ENCODE assay signal across 8 cellular contexts in the genomic region with DNA sequence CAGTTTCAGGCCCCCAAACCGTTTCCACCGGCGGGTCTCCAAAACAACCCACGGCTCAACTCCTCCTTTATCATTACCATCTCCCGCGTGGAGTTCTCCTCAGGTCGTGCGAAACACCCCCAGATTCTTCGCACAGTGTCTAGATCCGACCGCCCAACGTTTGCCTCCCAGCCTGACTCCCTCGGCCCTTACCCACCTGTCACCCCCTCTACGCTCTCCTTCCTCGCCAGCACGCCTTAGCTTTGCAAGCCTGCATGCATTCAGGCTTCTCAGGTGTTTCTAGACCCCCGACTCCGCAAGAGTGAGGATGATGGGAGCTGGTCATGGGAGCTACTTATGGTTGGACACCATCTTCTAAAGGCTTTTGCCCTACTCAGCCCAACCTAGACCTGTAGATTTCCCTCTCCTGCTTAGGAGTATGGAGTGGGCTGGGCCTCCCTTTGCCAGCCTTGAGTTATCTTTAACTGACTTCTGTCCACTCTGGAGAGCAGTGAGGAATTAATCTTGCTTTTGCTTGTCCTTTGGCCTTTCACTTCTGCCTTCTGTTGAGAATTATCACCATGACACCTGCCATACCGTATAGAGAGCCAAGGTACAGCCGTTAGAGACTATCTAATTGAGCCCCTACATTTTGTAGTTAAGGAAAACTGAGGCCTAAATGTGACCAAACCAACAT. TPM values are rescaled to one million over a fixed set of nuclear protein-coding genes. Genes with fewer than 3 reads are reported as not detected.
A peak's percentile ranks its signal among the peaks of the same experiment; 100 is the strongest.
DNase-seq lines count a peak whose midpoint lies in the region; ATAC-seq and TF ChIP-seq lines count a peak whose summit lies in the region.

No MANE protein-coding gene starts in this region.

- peaks cover 43% of the 10 kb centered on the region for H3K79me2 ChIP-seq in PC-3 (ENCODE audit: low read length)

- H3K9me3 ChIP-seq in PC-3 (ENCODE audit: low read length) (no peaks in the 10 kb centered on the region), psoas muscle (no peaks in the 10 kb centered on the region)

- peak overlapping the region; percentile 83 for H2AFZ ChIP-seq in PC-3 (ENCODE audit: low read length)

- no TSS peak for BruUV-seq in PC-3 (replicated peaks; lab: Mats Ljungman, UMichigan)

- H3K27ac ChIP-seq in PC-3 (ENCODE audit: low read length) (no peak overlapping the region), psoas muscle (peak overlapping the region; percentile 86)

- H4K20me1 ChIP-seq in PC-3 (ENCODE audit: low read length): no peaks in the 10 kb centered on the region

- TF ChIP-seq CTCF in PC-3 (conservative IDR thresholded peaks at IDR 0.05; ENCODE audit: low read depth, low read length): no peak
- no peak for TF ChIP-seq CTCF in fibroblast of pulmonary artery (IDR thresholded peaks at IDR 0.05; ENCODE audit: low read length, missing control alignments)
- no peak for TF ChIP-seq CTCF in psoas muscle (IDR thresholded peaks at IDR 0.05)

- H3K36me3 ChIP-seq in PC-3 (ENCODE audit: low read depth, low read length): 0 out of 2 replicates have a peak, but pooled peaks cover 4% of the 10 kb centered on the region
- peaks cover 0 to 16% of the 10 kb centered on the region in 2 donors for H3K36me3 ChIP-seq in psoas muscle (ENCODE audit: insufficient read depth in 1 of 2, low read depth in 1 of 2)

- H3K9ac ChIP-seq in PC-3 (ENCODE audit: low read length): peak overlapping the region; percentile 86

- intact Hi-C loops in PC-3 (cut with micrococcal nuclease) (no loop called here), psoas muscle (cut with DNase I) (no loop called here)

- no peaks in the 10 kb centered on the region for H3K9me2 ChIP-seq in PC-3 (replicated peaks; ENCODE audit: low read length)

- H3F3A ChIP-seq in PC-3 (ENCODE audit: low read length, unreplicated experiment): peaks cover 8% of the 10 kb centered on the region

- H3K4me1 ChIP-seq in PC-3 (ENCODE audit: insufficient read depth, low read length) (peaks cover 29% of the 10 kb centered on the region), psoas muscle (peaks cover 43% of the 10 kb centered on the region)

- CTCF ChIA-PET in PC-3 (lab: Charles Lee): interaction anchor here (0.9 kb wide), 1 partner anchor 145 kb away, joined by 4 read pairs; no protein-coding TSS in a partner anchor

- POLR2A ChIA-PET in PC-3 (lab: Charles Lee; ENCODE audit: unreplicated experiment): no interaction called here

- DNase-seq in ELR (ENCODE audit: low read depth) (peak; percentile 6), PC-3 (no peak), fibroblast of pulmonary artery (ENCODE audit: low read depth) (no peak), psoas muscle (no peak), NCI-H524 (lab: John Stamatoyannopoulos, UW) (no peak), 8988T (no peak)

- 6 to 8% (median 8%) methylated on average over 20 of the region's 20 CpGs for WGBS in psoas muscle, 3 donors

- H3K27me3 ChIP-seq in PC-3 (ENCODE audit: low read length) (no peaks in the 10 kb centered on the region), psoas muscle (ENCODE audit: insufficient read depth in 3 of 3, low read length in 2 of 3) (no peaks in the 10 kb centered on the region)

- H3K4me3 ChIP-seq in PC-3 (ENCODE audit: low read length) (peak overlapping the region; percentile 92), fibroblast of pulmonary artery (replicated peaks; ENCODE audit: low read depth, low read length) (peak overlapping the region; percentile 96), psoas muscle (peak overlapping the region; percentile 79)

- ATAC-seq in PC-3 (no peak), psoas muscle (no peak), GM21515 (IDR thresholded peaks at IDR 0.05; ENCODE audit: unreplicated experiment) (no peak), HG02973 (IDR thresholded peaks at IDR 0.05; ENCODE audit: unreplicated experiment) (no peak)

- H3K4me2 ChIP-seq in PC-3 (ENCODE audit: low read length): peak overlapping the region; percentile 98

RNA-seq across cellular contexts. Expression of a gene that starts 0.9 kb away (rescaled TPM):
- 364 and 465 TPM in 2 replicates for total RNA-seq in PC-3 (2014; rRNA removed)
- total RNA-seq in psoas muscle: 100 to 1,000 TPM; 124 to 295 (median 217) TPM
- polyA plus RNA-seq in psoas muscle: 100 to 1,000 TPM; 125 to 332 (median 293) TPM

RNA-seq across cellular contexts. Expression of a gene that starts 4.0 kb away (rescaled TPM):
- 63.6 and 66.0 TPM in 2 replicates for total RNA-seq in PC-3 (2014; rRNA removed)
- total RNA-seq in psoas muscle: 10 to 100 TPM; 46.6 to 64.0 (median 53.5) TPM
- polyA plus RNA-seq in psoas muscle: 100 to 1,000 TPM in 1 of 3 donors, 10 to 100 TPM in 2; 67.8 to 116 (median 85.5) TPM

RNA-seq across cellular contexts. Expression of a gene that starts 22.5 kb away (rescaled TPM):
- 6.9 and 10.7 TPM in 2 replicates for total RNA-seq in PC-3 (2014; rRNA removed)
- 10 to 100 TPM in 3 of 4 donors, 1 to 10 TPM in 1; 8.1 to 25.5 (median 12.2) TPM for total RNA-seq in psoas muscle
- polyA plus RNA-seq in psoas muscle: 10 to 100 TPM in 2 of 3 donors, 1 to 10 TPM in 1; 9.1 to 34.9 (median 12.4) TPM
